In the genomic region with DNA sequence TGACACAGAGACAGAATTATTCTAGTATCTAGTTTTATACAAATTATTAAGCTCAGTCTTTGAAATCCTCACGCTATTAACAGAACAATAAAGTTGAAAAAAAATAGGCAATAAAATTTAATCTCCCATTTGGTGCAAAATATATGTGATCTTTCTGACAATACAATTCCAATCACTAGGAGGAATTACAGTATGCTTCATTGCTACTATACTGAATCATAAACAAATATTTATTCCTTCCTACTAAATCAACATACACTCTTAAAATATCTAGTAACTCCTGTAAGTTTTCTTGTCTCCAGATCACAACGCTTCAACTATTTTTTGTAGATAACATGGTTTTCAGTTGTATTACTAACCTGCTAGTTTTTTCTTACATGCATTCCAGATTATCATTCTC, we compare ENCODE assay signal across 33 cellular contexts.
"Had no signal": no experiment of that assay in that cellular context is flagged by ENCODE, and none has a peak within 500 bp of the region (broad histone marks: within the 10 kb centered on the region; RNA-seq: fewer than 3 reads in every experiment).

No MANE protein-coding gene starts in this region.

- H3K27ac ChIP-seq: adrenal gland, ascending aorta, body of pancreas, brain microvascular endothelial cell, breast epithelium, cardiac muscle cell had no signal

- FAIRE-seq: bronchial epithelial cell had no signal

- H3K27me3 ChIP-seq: adrenal gland, ascending aorta, body of pancreas, brain microvascular endothelial cell, breast epithelium, cardiac muscle cell had no signal

- DNase-seq: activated effector memory CD4-positive, alpha-beta T cell treated with anti-CD3 and anti-CD28 coated beads, Interleukin-2, amount 50 U/mL, for 16 hours; activated effector memory CD4-positive, alpha-beta T cell treated with Interleukin-2 at 50 U/mL for 16 hours; activated gamma-delta T cell; activated gamma-delta T cell treated with Interleukin-2 at 50 U/mL for 16 hours; activated naive CD4-positive, alpha-beta T cell; activated naive CD4-positive, alpha-beta T cell treated with anti-CD3 and anti-CD28 coated beads for 36 hours; activated naive CD4-positive, alpha-beta T cell treated with anti-CD3 and anti-CD28 coated beads, Interleukin-2, amount 10 ng/mL, durations not matched to agents 7 days and 5 days; activated naive CD4-positive, alpha-beta T cell treated with anti-CD3 and anti-CD28 coated beads, Interleukin-2, amount 50 U/mL, for 16 hours; activated naive CD4-positive, alpha-beta T cell treated with Interleukin-2 at 50 U/mL for 16 hours; activated naive CD8-positive, alpha-beta T cell treated with anti-CD3 and anti-CD28 coated beads for 36 hours; activated naive CD8-positive, alpha-beta T cell treated with anti-CD3 and anti-CD28 coated beads, Interleukin-2, amount 10 ng/mL, durations not matched to agents 7 days and 5 days; activated naive CD8-positive, alpha-beta T cell treated with anti-CD3 and anti-CD28 coated beads, Interleukin-2, amount 50 U/mL, for 24 hours; activated T-cell treated with anti-CD3 and anti-CD28 coated beads, Interleukin-2, amount 50 U/mL, for 1 hour; activated T-cell treated with anti-CD3 and anti-CD28 coated beads, Interleukin-2, amount 50 U/mL, for 24 hours; activated T-cell treated with anti-CD3 and anti-CD28 coated beads, Interleukin-2, amount 50 U/mL, for 4 hours; activated T-cell treated with anti-CD3 and anti-CD28 coated beads, Interleukin-2, amount 50 U/mL, for 48 hours; activated T-cell treated with anti-CD3 and anti-CD28 coated beads, Interleukin-2, amount 50 U/mL, for 72 hours; adrenal gland; amniotic stem cell; amygdala; anterior cingulate cortex; aorta; body of pancreas; brain microvascular endothelial cell; caudate nucleus; central memory CD4-positive, alpha-beta T cell; cerebellar nuclear complex had no signal

- H3K36me3 ChIP-seq: adrenal gland, brain microvascular endothelial cell, breast epithelium, cardiac muscle cell had no signal

- H3K9me3 ChIP-seq: adrenal gland, ascending aorta, body of pancreas, breast epithelium had no signal

- H3K4me3 ChIP-seq: adrenal gland, ascending aorta, body of pancreas, breast epithelium, cardiac muscle cell had no signal

- ATAC-seq: activated naive CD4-positive, alpha-beta T cell treated with anti-CD3 and anti-CD28 coated beads, Interleukin-2, amount 50 U/mL, for 72 hours; activated naive CD8-positive, alpha-beta T cell treated with anti-CD3 and anti-CD28 coated beads, Interleukin-2, amount 50 U/mL, for 24 hours; activated T-cell treated with anti-CD3 and anti-CD28 coated beads, Interleukin-2, amount 50 U/mL, for 4 hours; activated T-cell treated with anti-CD3 and anti-CD28 coated beads, Interleukin-2, amount 50 U/mL, for 72 hours; activated T-helper 17 cell treated with anti-CD3 and anti-CD28 coated beads, Interleukin-2, amount 50 U/mL, for 72 hours; body of pancreas had no signal

- H3K4me1 ChIP-seq: adrenal gland, ascending aorta, body of pancreas, breast epithelium had no signal
